In genomic region chr17:62898239-62898864, GRCh38 we compare ENCODE assay signal across 10 cellular contexts.
A peak's percentile ranks its signal among the peaks of the same experiment; 100 is the strongest.
DNase-seq lines count a peak whose midpoint lies in the region; ATAC-seq and TF ChIP-seq lines count a peak whose summit lies in the region.
"Had no signal": no experiment of that assay in that cellular context is flagged by ENCODE, and none has a peak within 500 bp of the region (broad histone marks: within the 10 kb centered on the region; RNA-seq: fewer than 3 reads in every experiment).

No MANE protein-coding gene starts in this region.

- H3K9me3 Mint-ChIP-seq in glutamatergic neuron (ENCODE audit: unreplicated experiment) = peaks cover 12% of the 10 kb centered on the region

- in situ Hi-C loops in HAP-1 (cut with MboI; ENCODE audit: low sequenced_read_pairs) = no loop called here

- H3K27ac Mint-ChIP-seq in glutamatergic neuron (ENCODE audit: unreplicated experiment) = peak overlapping the region; percentile 57

- H3K36me3 ChIP-seq in HAP-1 (replicated peaks) (no peaks in the 10 kb centered on the region), adipocyte (ENCODE audit: control insufficient read depth, insufficient read depth, low read length, severe bottlenecking) (no peaks in the 10 kb centered on the region)

- H3K27me3 Mint-ChIP-seq in glutamatergic neuron (ENCODE audit: unreplicated experiment) = no peaks in the 10 kb centered on the region

- no peak overlapping the region for H3K9ac ChIP-seq in adipocyte (ENCODE audit: low read length)

- H3K4me1 ChIP-seq in HAP-1 (peaks cover 12% of the 10 kb centered on the region), adipocyte (ENCODE audit: control insufficient read depth, insufficient read depth, low read length) (peaks cover 6% of the 10 kb centered on the region)

- no peaks in the 10 kb centered on the region for H3K27me3 ChIP-seq in HAP-1 (ENCODE audit: low read depth)
- no peaks in the 10 kb centered on the region for H3K27me3 ChIP-seq in adipocyte (replicated peaks; ENCODE audit: control insufficient read depth, insufficient read depth, low read length)

- peaks cover 54% of the 10 kb centered on the region for H3K4me1 Mint-ChIP-seq in glutamatergic neuron (ENCODE audit: low read depth, unreplicated experiment)

- no peak overlapping the region for H3K4me3 ChIP-seq in HAP-1
- H3K4me3 ChIP-seq in adipocyte (ENCODE audit: low read length) = peak overlapping the region; percentile 49
- H3K4me3 ChIP-seq: mucosa of descending colon had no signal

- H3K36me3 Mint-ChIP-seq in glutamatergic neuron (ENCODE audit: unreplicated experiment) = peaks cover 4% of the 10 kb centered on the region

- H3K9me3 ChIP-seq in HAP-1 (no peaks in the 10 kb centered on the region; the same call in 1 of the 2 replicates), adipocyte (ENCODE audit: control insufficient read depth, low read length) (no peaks in the 10 kb centered on the region)
- H3K9me3 ChIP-seq: mucosa of descending colon had no signal

- intact Hi-C loops in posterior vena cava (cut with DNase I) = no loop called here

- no peak for ATAC-seq in HG03097 (IDR thresholded peaks at IDR 0.05; ENCODE audit: low FRiP score, unreplicated experiment)
- ATAC-seq in GM21825 (IDR thresholded peaks at IDR 0.05; ENCODE audit: unreplicated experiment) = no peak
- ATAC-seq: mucosa of descending colon had no signal

- peak overlapping the region; percentile 41 for H3K4me3 Mint-ChIP-seq in glutamatergic neuron (ENCODE audit: unreplicated experiment)

- DNase-seq in HAP-1 (ENCODE audit: low spot score in 2 of 2) (peak; percentile 18 to 44), adipocyte (ENCODE audit: low read depth) (peak; percentile 72), glutamatergic neuron (peak; percentile 33), posterior vena cava (ENCODE audit: low spot score) (peak; percentile 84), NCI-H1092 (lab: John Stamatoyannopoulos, UW) (no peak), HK-2 (ENCODE audit: unreplicated experiment) (no peak)
- DNase-seq: mucosa of descending colon, OCI-M1 had no signal

- no peak for TF ChIP-seq CTCF in glutamatergic neuron (IDR thresholded peaks at IDR 0.05; ENCODE audit: partially characterized antibody, unreplicated experiment)

Comparison
In these comparisons a context has a peak if more than half of its experiments do, and no peak if none do; other contexts are left out.
1. DNase-seq: peak in HAP-1 (2 of 2), adipocyte (single experiment), glutamatergic neuron (single experiment) and posterior vena cava (single experiment); none in NCI-H1092 (single experiment) and HK-2 (single experiment).